In the genomic region with DNA sequence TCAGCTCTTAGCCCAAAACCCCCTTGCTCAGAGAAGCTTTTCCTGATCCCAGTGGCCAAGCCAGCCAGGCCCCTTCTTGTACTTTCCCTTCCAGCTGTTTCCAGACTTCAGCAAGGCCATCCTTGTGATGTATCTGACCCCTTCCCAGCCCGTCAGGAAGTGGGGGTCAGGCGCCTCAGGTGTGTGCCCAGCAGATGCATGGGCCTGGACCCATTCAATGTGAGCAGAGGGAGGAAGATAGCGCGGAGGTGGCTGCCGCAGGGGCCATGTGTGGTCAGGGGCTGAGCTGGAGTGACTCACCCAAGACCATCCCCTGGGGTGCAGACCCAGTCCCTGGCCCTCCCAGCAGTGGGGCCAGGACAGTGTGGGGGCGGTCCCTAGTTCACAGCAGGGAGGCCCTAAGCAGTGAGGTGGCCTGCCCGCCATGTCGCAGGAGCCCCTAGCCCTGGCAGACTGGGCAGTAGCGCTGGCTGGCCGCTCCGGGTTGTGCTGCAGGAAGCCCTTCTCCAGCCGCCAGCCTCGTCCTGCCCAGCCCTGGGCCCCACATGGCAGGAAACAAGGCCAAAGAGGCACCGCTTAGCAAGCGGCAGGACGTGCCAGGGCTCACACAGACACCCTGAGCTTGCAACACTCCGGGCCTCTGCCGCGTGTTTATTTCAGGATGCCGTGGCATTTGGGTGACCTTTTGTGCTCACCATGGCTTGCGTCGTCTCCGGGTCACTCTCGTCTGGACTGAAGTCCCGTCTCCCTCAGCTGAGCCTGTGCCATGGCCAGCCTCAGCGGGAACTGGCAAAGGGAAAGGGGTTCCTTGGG, we compare ENCODE assay signal across 11 cellular contexts. TPM values are rescaled to one million over a fixed set of nuclear protein-coding genes. Genes with fewer than 3 reads are reported as not detected.
DNase-seq lines count a peak whose midpoint lies in the region; ATAC-seq and TF ChIP-seq lines count a peak whose summit lies in the region.
"Had no signal": no experiment of that assay in that cellular context is flagged by ENCODE, and none has a peak within 500 bp of the region (broad histone marks: within the 10 kb centered on the region; RNA-seq: fewer than 3 reads in every experiment).

No MANE protein-coding gene starts in this region.

- peak overlapping the region; percentile 51 for H3K9ac ChIP-seq in GM23248

- no peak for ATAC-seq in GM18858 (IDR thresholded peaks at IDR 0.05; ENCODE audit: unreplicated experiment)

- H3K36me3 ChIP-seq in GM23248 (ENCODE audit: low read depth) (no peaks in the 10 kb centered on the region), MG63 (no peaks in the 10 kb centered on the region)

- H3K9me2 ChIP-seq in GM23248 (ENCODE audit: insufficient read depth) = no peaks in the 10 kb centered on the region

- H3F3A ChIP-seq in GM23248 (ENCODE audit: insufficient read depth) = no peaks in the 10 kb centered on the region; the same call in 1 of the 2 replicates

- no peak overlapping the region for H3K4me2 ChIP-seq in GM23248 (ENCODE audit: unreplicated experiment)

- peak overlapping the region; percentile 64 for H3K27ac ChIP-seq in GM23248

- H3K9me3 ChIP-seq in GM23248 (ENCODE audit: low read depth) (no peaks in the 10 kb centered on the region), MG63 (no peaks in the 10 kb centered on the region)

- H3K27me3 ChIP-seq in GM23248 (replicated peaks; ENCODE audit: insufficient read depth) (no peaks in the 10 kb centered on the region), MG63 (no peaks in the 10 kb centered on the region)

- 20 to 22% methylated on average over 24 to 26 of the region's 26 CpGs for WGBS in GM23248 (ENCODE audit: low coverage in 1 of 2, low lambda C conversion rate in 2 of 2, missing lambda C conversion rate in 2 of 2), 2 experiments

- TF ChIP-seq CTCF in cardiac fibroblast (IDR thresholded peaks at IDR 0.05; ENCODE audit: low read depth, low read length) = no peak

- no peaks in the 10 kb centered on the region for H3K79me2 ChIP-seq in GM23248 (ENCODE audit: insufficient read depth)

- peak; percentile 91 for DNase-seq in GM23248
- DNase-seq in cardiac fibroblast (ENCODE audit: low read depth in 2 of 2) = peak; percentile 81 to 88
- peak; percentile 57 to 59 for DNase-seq in hippocampal formation (lab: John Stamatoyannopoulos, UW)
- DNase-seq in skeletal muscle cell (ENCODE audit: low read depth) = peak; percentile 70
- no peak for DNase-seq in MG63
- no peak for DNase-seq in activated effector memory CD4-positive, alpha-beta T cell treated with anti-CD3 and anti-CD28 coated beads, Interleukin-2, amount 50 U/mL, for 16 hours
- no peak for DNase-seq in KG1 (lab: John Stamatoyannopoulos, UW)
- DNase-seq: activated CD8-positive, alpha-beta memory T cell treated with anti-CD3 and anti-CD28 coated beads, Interleukin-2, amount 50 U/mL, for 48 hours; NCI-H524 treated with DMSO at 0.1 percent for 48 hours; stimulated activated naive CD4-positive, alpha-beta T cell treated with Interleukin-2 at 50 U/mL for 16 hours had no signal

- H3K4me1 ChIP-seq in GM23248 (ENCODE audit: insufficient read depth) = peaks cover 9% of the 10 kb centered on the region

- in situ Hi-C loops in GM23248 (cut with MboI) = no loop called here

- peak overlapping the region; percentile 79 for H2AFZ ChIP-seq in GM23248

- H4K20me1 ChIP-seq in GM23248 (ENCODE audit: insufficient read depth) = no peaks in the 10 kb centered on the region

- H3K4me3 ChIP-seq in GM23248 (no peak overlapping the region), cardiac fibroblast (replicated peaks in 1 of 2; ENCODE audit: low read depth in 2 of 2, low read length in 2 of 2) (no peak overlapping the region), skeletal muscle cell (ENCODE audit: low read depth, low read length) (no peak overlapping the region), MG63 (no peak overlapping the region)

RNA-seq across cellular contexts. Expression of a gene that starts 12.0 kb away (rescaled TPM):
- total RNA-seq in GM23248 (2014; rRNA removed; shearing (Covaris generic)) = 3.7 and 4.7 TPM in 2 replicates
- polyA plus RNA-seq in GM23248 (2016; fragmentation: Nextera tagmentation; extraction: Ambion mirVana) = 6.6 and 7.1 TPM in 2 replicates
- 4.0 and 4.2 TPM in 2 replicates for total RNA-seq in MG63 (2014; rRNA removed; shearing (Covaris generic); ENCODE audit: low replicate concordance)

RNA-seq across cellular contexts. Expression of a gene that starts 16.9 kb away (rescaled TPM):
- total RNA-seq in GM23248 (2014; rRNA removed; shearing (Covaris generic)) = 148 and 174 TPM in 2 replicates
- polyA plus RNA-seq in GM23248 (2016; fragmentation: Nextera tagmentation; extraction: Ambion mirVana) = 132 and 141 TPM in 2 replicates
- 166 and 169 TPM in 2 replicates for total RNA-seq in MG63 (2014; rRNA removed; shearing (Covaris generic); ENCODE audit: low replicate concordance)

RNA-seq across cellular contexts. Expression of a gene that starts 46.6 kb away (rescaled TPM):
- 53.3 and 62.1 TPM in 2 replicates for total RNA-seq in GM23248 (2014; rRNA removed; shearing (Covaris generic))
- polyA plus RNA-seq in GM23248 (2016; fragmentation: Nextera tagmentation; extraction: Ambion mirVana) = 23.0 and 24.2 TPM in 2 replicates
- total RNA-seq in MG63 (2014; rRNA removed; shearing (Covaris generic); ENCODE audit: low replicate concordance) = 15.5 and 31.4 TPM in 2 replicates

RNA-seq across cellular contexts. Expression of a gene that starts 59.5 kb away (rescaled TPM):
- total RNA-seq in GM23248 (2014; rRNA removed; shearing (Covaris generic)) = 154 and 164 TPM in 2 replicates
- 16.9 and 17.9 TPM in 2 replicates for polyA plus RNA-seq in GM23248 (2016; fragmentation: Nextera tagmentation; extraction: Ambion mirVana)
- 118 and 140 TPM in 2 replicates for total RNA-seq in MG63 (2014; rRNA removed; shearing (Covaris generic); ENCODE audit: low replicate concordance)

Comparison
In these comparisons a context has a peak if more than half of its experiments do, and no peak if none do; other contexts are left out.
1. DNase-seq: peak in GM23248 (single experiment), cardiac fibroblast (2 of 2), hippocampal formation (2 of 2) and skeletal muscle cell (single experiment); none in MG63 (single experiment), activated effector memory CD4-positive, alpha-beta T cell treated with anti-CD3 and anti-CD28 coated beads, Interleukin-2, amount 50 U/mL, for 16 hours (single experiment) and KG1 (single experiment).